1 cellular context compared by ENCODE assay signal in genomic region chrX:74421181-74422028, GRCh38.
TF ChIP-seq lines count a peak whose summit lies in the region.

SLC16A2 (plus strand) TSS chrX:74421493; CDS start chrX:74421638, 145 bp downstream.

TF ChIP-seq in endothelial cell of umbilical vein, 7 proteins besides CTCF, POLR2A, EP300 and RAD21:
- no peak for TF ChIP-seq MYC (IDR thresholded peaks at IDR 0.05; ENCODE audit: low read depth, low read length)
- TF ChIP-seq MAX (IDR thresholded peaks at IDR 0.05; ENCODE audit: insufficient read depth, insufficient read length), result no peak
- no peak for TF ChIP-seq POLR2AphosphoS5 (IDR thresholded peaks at IDR 0.05; ENCODE audit: insufficient read depth, low read depth, low read length)
- no peak for TF ChIP-seq EZH2 (IDR thresholded peaks at IDR 0.05; ENCODE audit: borderline replicate concordance, low read depth, low read length, severe bottlenecking)
- no peak for TF ChIP-seq JUN (IDR thresholded peaks at IDR 0.05; ENCODE audit: borderline replicate concordance, insufficient read depth, insufficient read length, low read depth)
- no peak for TF ChIP-seq FOS (IDR thresholded peaks at IDR 0.05; ENCODE audit: borderline replicate concordance, insufficient read depth, low read length)
- no peak for TF ChIP-seq GATA2 (IDR thresholded peaks at IDR 0.05; ENCODE audit: insufficient read depth, insufficient read length, low read depth, low read length)
